Comparison of ENCODE assay signal across 8 cellular contexts in genomic region chr19:33905937-33906577, GRCh38.
DNase-seq lines count a peak whose midpoint lies in the region; ATAC-seq and TF ChIP-seq lines count a peak whose summit lies in the region.

No MANE protein-coding gene starts in this region.

- peak overlapping the region; percentile 52 for H3K27ac ChIP-seq in iPS-18a (ENCODE audit: low read length)
- peak overlapping the region; percentile 44 to 84 (median 78) for H3K27ac ChIP-seq in spleen

- H3K36me3 ChIP-seq in HAP-1 (replicated peaks) = no peaks in the 10 kb centered on the region
- no peaks in the 10 kb centered on the region for H3K36me3 ChIP-seq in iPS-18a (ENCODE audit: control insufficient read depth, low read depth, low read length)
- no peaks in the 10 kb centered on the region for H3K36me3 ChIP-seq in spleen

- H3K9me3 ChIP-seq in HAP-1 = no peaks in the 10 kb centered on the region
- no peaks in the 10 kb centered on the region for H3K9me3 ChIP-seq in iPS-18a (ENCODE audit: control insufficient read depth, low read depth, low read length)
- H3K9me3 ChIP-seq in spleen = no peaks in the 10 kb centered on the region

- intact Hi-C loops in spleen (cut with DNase I; ENCODE audit: low total_unique reads) = no loop called here

- TF ChIP-seq POLR2A in spleen (IDR thresholded peaks at IDR 0.05) = no peak

- H3K4me1 ChIP-seq in HAP-1 (peaks cover 14% of the 10 kb centered on the region), iPS-18a (ENCODE audit: control insufficient read depth, low read depth, low read length) (peaks cover 12% of the 10 kb centered on the region), spleen (peaks cover 0 to 30% (median 20%) of the 10 kb centered on the region in 6 donors)

- H3K27me3 ChIP-seq in HAP-1 (ENCODE audit: low read depth) = no peaks in the 10 kb centered on the region
- H3K27me3 ChIP-seq in iPS-18a (ENCODE audit: control insufficient read depth, insufficient read depth, low read length) = peaks cover 22% of the 10 kb centered on the region
- peaks cover 0 to 75% (median 24%) of the 10 kb centered on the region in 7 donors for H3K27me3 ChIP-seq in spleen (replicated peaks in 1 of 7)

- peak overlapping the region; percentile 62 for H3K9ac ChIP-seq in iPS-18a (ENCODE audit: low read length)

- no peak for ATAC-seq in HG02870 (IDR thresholded peaks at IDR 0.05; ENCODE audit: unreplicated experiment)

- in situ Hi-C loops in HAP-1 (cut with MboI; ENCODE audit: low sequenced_read_pairs) (no loop called here), astrocyte of the spinal cord (cut with HindIII; ENCODE audit: low sequenced_read_pairs) (no loop called here)

- DNase-seq in HAP-1 (ENCODE audit: low spot score in 2 of 2) (peak in 1 of 2 experiments; percentile 62), astrocyte of the spinal cord (ENCODE audit: low read depth, low spot score) (no peak), spleen (no peak), NCI-H446 treated with DMSO at 0.1 percent for 48 hours (lab: John Stamatoyannopoulos, UW) (no peak), NCI-H146 treated with DMSO at 0.1 percent for 48 hours (lab: John Stamatoyannopoulos, UW; ENCODE audit: unreplicated experiment) (no peak), NCI-H1694 (lab: John Stamatoyannopoulos, UW) (no peak)

- 0 to 3% (median 1%) methylated on average over 5 to 60 of the region's 60 CpGs for WGBS in spleen, 5 donors

- H3K4me3 ChIP-seq in HAP-1 (peak overlapping the region; percentile 26), astrocyte of the spinal cord (ENCODE audit: low read depth, low read length) (peak overlapping the region; percentile 33), iPS-18a (ENCODE audit: low read length) (peak overlapping the region; percentile 63), spleen (peak overlapping the region; percentile 26 to 70 (median 38))

- TF ChIP-seq CTCF in astrocyte of the spinal cord (IDR thresholded peaks at IDR 0.05; ENCODE audit: low read depth, low read length) (no peak), spleen (IDR thresholded peaks at IDR 0.05 in 8 of 11, conservative IDR thresholded peaks at IDR 0.05 in 3 of 11) (no peak)
